ENCODE assay signal across 1 cellular context in the genomic region with DNA sequence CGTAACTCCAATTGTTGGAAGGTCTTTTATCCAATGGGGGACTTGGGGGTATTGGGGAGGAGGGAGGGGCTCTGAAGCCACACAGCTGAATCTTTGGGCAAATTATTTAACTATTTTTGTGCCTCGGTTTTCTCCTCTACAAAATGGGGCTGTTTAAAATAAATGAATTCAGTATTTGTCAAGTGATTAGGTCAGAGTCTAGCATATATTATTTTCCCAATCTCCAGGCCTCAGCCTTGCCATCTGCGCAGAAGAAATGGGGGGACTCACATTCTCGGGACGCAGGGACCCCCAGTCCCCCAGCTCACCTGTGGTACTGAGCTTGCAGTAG.
TF ChIP-seq lines count a peak whose summit lies in the region.

No MANE protein-coding gene starts in this region.

TF ChIP-seq in HCT116, 20 proteins besides CTCF, POLR2A, EP300 and RAD21 (continued from another document):
- TF ChIP-seq, protein P1, sequence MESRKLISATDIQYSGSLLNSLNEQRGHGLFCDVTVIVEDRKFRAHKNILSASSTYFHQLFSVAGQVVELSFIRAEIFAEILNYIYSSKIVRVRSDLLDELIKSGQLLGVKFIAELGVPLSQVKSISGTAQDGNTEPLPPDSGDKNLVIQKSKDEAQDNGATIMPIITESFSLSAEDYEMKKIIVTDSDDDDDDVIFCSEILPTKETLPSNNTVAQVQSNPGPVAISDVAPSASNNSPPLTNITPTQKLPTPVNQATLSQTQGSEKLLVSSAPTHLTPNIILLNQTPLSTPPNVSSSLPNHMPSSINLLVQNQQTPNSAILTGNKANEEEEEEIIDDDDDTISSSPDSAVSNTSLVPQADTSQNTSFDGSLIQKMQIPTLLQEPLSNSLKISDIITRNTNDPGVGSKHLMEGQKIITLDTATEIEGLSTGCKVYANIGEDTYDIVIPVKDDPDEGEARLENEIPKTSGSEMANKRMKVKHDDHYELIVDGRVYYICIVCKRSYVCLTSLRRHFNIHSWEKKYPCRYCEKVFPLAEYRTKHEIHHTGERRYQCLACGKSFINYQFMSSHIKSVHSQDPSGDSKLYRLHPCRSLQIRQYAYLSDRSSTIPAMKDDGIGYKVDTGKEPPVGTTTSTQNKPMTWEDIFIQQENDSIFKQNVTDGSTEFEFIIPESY (IDR thresholded peaks at IDR 0.05; ENCODE audit: extremely low read depth, insufficient replicate concordance, low read length): no peak
- TF ChIP-seq, protein P2, sequence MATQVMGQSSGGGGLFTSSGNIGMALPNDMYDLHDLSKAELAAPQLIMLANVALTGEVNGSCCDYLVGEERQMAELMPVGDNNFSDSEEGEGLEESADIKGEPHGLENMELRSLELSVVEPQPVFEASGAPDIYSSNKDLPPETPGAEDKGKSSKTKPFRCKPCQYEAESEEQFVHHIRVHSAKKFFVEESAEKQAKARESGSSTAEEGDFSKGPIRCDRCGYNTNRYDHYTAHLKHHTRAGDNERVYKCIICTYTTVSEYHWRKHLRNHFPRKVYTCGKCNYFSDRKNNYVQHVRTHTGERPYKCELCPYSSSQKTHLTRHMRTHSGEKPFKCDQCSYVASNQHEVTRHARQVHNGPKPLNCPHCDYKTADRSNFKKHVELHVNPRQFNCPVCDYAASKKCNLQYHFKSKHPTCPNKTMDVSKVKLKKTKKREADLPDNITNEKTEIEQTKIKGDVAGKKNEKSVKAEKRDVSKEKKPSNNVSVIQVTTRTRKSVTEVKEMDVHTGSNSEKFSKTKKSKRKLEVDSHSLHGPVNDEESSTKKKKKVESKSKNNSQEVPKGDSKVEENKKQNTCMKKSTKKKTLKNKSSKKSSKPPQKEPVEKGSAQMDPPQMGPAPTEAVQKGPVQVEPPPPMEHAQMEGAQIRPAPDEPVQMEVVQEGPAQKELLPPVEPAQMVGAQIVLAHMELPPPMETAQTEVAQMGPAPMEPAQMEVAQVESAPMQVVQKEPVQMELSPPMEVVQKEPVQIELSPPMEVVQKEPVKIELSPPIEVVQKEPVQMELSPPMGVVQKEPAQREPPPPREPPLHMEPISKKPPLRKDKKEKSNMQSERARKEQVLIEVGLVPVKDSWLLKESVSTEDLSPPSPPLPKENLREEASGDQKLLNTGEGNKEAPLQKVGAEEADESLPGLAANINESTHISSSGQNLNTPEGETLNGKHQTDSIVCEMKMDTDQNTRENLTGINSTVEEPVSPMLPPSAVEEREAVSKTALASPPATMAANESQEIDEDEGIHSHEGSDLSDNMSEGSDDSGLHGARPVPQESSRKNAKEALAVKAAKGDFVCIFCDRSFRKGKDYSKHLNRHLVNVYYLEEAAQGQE (IDR thresholded peaks at IDR 0.05; ENCODE audit: low read depth): no peak
- no peak for TF ChIP-seq SIN3A (IDR thresholded peaks at IDR 0.05; ENCODE audit: low read depth)
- no peak for TF ChIP-seq SP1 (IDR thresholded peaks at IDR 0.05; ENCODE audit: low read depth)
- no peak for TF ChIP-seq EZH2 (IDR thresholded peaks at IDR 0.05)
